1 cellular context compared by ENCODE assay signal in genomic region chr6:3163248-3163594, GRCh38.
TF ChIP-seq lines count a peak whose summit lies in the region.

No MANE protein-coding gene starts in this region.

TF ChIP-seq in HepG2, 621 proteins besides CTCF, POLR2A, EP300 and RAD21 (continued from another document):
- TF ChIP-seq CEBPB (IDR thresholded peaks at IDR 0.05; ENCODE audit: borderline replicate concordance, low read depth, low read length) = 0 out of 2 replicates have a peak, but pooled peaks have one; percentile 3
- TF ChIP-seq ZNF253 (CRISPR knock-in tag; IDR thresholded peaks at IDR 0.05; ENCODE audit: borderline replicate concordance) = 0 out of 2 replicates have a peak, but pooled peaks have one; percentile 72
- TF ChIP-seq ZNF263 (CRISPR knock-in tag; IDR thresholded peaks at IDR 0.05) = 0 out of 2 replicates have a peak, but pooled peaks have one; percentile 19
- peak; percentile 59; the same call in 1 of the 2 replicates for TF ChIP-seq THAP7 (CRISPR knock-in tag; IDR thresholded peaks at IDR 0.05)
- no peak for TF ChIP-seq ZFP41 (CRISPR knock-in tag; IDR thresholded peaks at IDR 0.05; ENCODE audit: borderline replicate concordance)
- TF ChIP-seq, protein P1, sequence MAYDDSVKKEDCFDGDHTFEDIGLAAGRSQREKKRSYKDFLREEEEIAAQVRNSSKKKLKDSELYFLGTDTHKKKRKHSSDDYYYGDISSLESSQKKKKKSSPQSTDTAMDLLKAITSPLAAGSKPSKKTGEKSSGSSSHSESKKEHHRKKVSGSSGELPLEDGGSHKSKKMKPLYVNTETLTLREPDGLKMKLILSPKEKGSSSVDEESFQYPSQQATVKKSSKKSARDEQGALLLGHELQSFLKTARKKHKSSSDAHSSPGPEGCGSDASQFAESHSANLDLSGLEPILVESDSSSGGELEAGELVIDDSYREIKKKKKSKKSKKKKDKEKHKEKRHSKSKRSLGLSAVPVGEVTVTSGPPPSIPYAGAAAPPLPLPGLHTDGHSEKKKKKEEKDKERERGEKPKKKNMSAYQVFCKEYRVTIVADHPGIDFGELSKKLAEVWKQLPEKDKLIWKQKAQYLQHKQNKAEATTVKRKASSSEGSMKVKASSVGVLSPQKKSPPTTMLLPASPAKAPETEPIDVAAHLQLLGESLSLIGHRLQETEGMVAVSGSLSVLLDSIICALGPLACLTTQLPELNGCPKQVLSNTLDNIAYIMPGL (CRISPR knock-in tag; IDR thresholded peaks at IDR 0.05; ENCODE audit: borderline replicate concordance in 1 of 2, low read depth in 1 of 2) = peak in 1 of 2 experiments; percentile 17; a peak in 1 of 4 replicates
- no peak for TF ChIP-seq ZNF572 (CRISPR knock-in tag; IDR thresholded peaks at IDR 0.05)
- TF ChIP-seq ZNF589 (CRISPR knock-in tag; conservative IDR thresholded peaks at IDR 0.05) = 0 out of 2 replicates have a peak, but pooled peaks have one; percentile 12
- TF ChIP-seq, protein P2, sequence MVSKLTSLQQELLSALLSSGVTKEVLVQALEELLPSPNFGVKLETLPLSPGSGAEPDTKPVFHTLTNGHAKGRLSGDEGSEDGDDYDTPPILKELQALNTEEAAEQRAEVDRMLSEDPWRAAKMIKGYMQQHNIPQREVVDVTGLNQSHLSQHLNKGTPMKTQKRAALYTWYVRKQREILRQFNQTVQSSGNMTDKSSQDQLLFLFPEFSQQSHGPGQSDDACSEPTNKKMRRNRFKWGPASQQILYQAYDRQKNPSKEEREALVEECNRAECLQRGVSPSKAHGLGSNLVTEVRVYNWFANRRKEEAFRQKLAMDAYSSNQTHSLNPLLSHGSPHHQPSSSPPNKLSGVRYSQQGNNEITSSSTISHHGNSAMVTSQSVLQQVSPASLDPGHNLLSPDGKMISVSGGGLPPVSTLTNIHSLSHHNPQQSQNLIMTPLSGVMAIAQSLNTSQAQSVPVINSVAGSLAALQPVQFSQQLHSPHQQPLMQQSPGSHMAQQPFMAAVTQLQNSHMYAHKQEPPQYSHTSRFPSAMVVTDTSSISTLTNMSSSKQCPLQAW (CRISPR knock-in tag; IDR thresholded peaks at IDR 0.05) = 0 out of 2 replicates have a peak, but pooled peaks have one; percentile 9
- TF ChIP-seq HBP1 (CRISPR knock-in tag; IDR thresholded peaks at IDR 0.05; ENCODE audit: low read depth) = no peak
- TF ChIP-seq ZFX (CRISPR knock-in tag; IDR thresholded peaks at IDR 0.05; ENCODE audit: low read depth) = peak; percentile 66; the same call in 1 of the 2 replicates
- TF ChIP-seq, protein P3, sequence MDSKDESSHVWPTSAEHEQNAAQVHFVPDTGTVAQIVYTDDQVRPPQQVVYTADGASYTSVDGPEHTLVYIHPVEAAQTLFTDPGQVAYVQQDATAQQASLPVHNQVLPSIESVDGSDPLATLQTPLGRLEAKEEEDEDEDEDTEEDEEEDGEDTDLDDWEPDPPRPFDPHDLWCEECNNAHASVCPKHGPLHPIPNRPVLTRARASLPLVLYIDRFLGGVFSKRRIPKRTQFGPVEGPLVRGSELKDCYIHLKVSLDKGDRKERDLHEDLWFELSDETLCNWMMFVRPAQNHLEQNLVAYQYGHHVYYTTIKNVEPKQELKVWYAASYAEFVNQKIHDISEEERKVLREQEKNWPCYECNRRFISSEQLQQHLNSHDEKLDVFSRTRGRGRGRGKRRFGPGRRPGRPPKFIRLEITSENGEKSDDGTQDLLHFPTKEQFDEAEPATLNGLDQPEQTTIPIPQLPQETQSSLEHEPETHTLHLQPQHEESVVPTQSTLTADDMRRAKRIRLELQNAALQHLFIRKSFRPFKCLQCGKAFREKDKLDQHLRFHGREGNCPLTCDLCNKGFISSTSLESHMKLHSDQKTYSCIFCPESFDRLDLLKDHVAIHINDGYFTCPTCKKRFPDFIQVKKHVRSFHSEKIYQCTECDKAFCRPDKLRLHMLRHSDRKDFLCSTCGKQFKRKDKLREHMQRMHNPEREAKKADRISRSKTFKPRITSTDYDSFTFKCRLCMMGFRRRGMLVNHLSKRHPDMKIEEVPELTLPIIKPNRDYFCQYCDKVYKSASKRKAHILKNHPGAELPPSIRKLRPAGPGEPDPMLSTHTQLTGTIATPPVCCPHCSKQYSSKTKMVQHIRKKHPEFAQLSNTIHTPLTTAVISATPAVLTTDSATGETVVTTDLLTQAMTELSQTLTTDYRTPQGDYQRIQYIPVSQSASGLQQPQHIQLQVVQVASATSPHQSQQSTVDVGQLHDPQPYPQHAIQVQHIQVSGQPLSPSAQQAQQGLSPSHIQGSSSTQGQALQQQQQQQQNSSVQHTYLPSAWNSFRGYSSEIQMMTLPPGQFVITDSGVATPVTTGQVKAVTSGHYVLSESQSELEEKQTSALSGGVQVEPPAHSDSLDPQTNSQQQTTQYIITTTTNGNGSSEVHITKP (CRISPR knock-in tag; IDR thresholded peaks at IDR 0.05; ENCODE audit: low read depth) = no peak
- TF ChIP-seq ZFY (CRISPR knock-in tag; IDR thresholded peaks at IDR 0.05) = peak; percentile 44; the same call in 1 of the 2 replicates
- TF ChIP-seq ZNF607 (CRISPR knock-in tag; IDR thresholded peaks at IDR 0.05; ENCODE audit: borderline replicate concordance) = peak; percentile 1; the same call in 1 of the 2 replicates
- TF ChIP-seq SP5 (CRISPR knock-in tag; IDR thresholded peaks at IDR 0.05; ENCODE audit: borderline replicate concordance, low read depth) = peak; percentile 7
